Comparison of ENCODE assay signal across 6 cellular contexts in genomic region chr17:33145941-33146340, GRCh38.
"Had no signal": no experiment of that assay in that cellular context is flagged by ENCODE, and none has a peak within 500 bp of the region (broad histone marks: within the 10 kb centered on the region; RNA-seq: fewer than 3 reads in every experiment).

No MANE protein-coding gene starts in this region.

- H3K9ac ChIP-seq: GM23248 had no signal

- FAIRE-seq: H54, HepG2 had no signal

- ATAC-seq: HepG2 had no signal

- H3K27ac ChIP-seq: GM23248 had no signal

- DNase-seq: GM23248, GOT3, H9, HCEC 1CT had no signal

- H2AFZ ChIP-seq: GM23248 had no signal

- H3K4me3 ChIP-seq: GM23248 had no signal
